Comparison of ENCODE assay signal across 8 cellular contexts in the genomic region with DNA sequence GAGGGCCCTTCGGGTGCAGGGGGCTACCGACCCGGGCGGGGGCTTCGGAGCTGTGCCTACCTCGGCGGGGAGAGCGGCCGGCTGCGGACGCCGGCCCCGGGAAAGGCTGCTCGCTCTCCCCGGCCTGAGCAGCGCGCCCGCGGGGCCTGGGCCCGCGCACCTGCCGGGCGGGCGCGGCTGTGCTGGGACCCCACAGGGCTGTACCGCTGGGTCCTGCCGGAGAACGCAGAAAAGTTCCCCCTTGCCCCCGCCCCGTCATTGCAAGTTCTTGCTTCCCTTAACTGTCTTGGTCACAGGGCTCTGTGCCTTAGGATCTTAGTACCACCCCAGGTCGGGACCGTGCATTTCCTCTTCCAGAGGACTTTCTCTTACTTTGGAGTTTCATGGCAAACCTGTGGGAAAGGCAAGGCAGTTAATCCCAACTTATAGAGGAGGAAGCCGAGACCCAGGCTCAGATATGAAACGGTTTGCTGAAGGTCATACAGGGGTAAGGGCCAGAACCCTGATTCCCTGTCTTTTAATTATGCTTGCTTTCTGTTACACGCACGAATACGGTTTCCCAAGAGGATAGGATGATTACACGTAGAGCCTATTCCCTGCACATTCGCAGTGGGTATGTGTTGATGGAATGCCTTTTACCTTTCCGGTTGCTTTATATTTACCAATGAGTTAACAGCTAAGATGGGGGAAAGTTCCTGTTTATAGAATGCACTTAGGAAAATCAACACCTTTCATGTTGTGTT. TPM values are rescaled to one million over a fixed set of nuclear protein-coding genes. Genes with fewer than 3 reads are reported as not detected.
A peak's percentile ranks its signal among the peaks of the same experiment; 100 is the strongest.
DNase-seq lines count a peak whose midpoint lies in the region; ATAC-seq and TF ChIP-seq lines count a peak whose summit lies in the region.

No MANE protein-coding gene starts in this region.

- H3K9me3 ChIP-seq in MM.1S (replicated peaks; ENCODE audit: insufficient read depth, low read length) (no peaks in the 10 kb centered on the region), adrenal gland (replicated peaks in 1 of 3) (no peaks in the 10 kb centered on the region), right cardiac atrium (ENCODE audit: control insufficient read depth, low read length) (no peaks in the 10 kb centered on the region)

- H3K27me3 ChIP-seq in MM.1S (replicated peaks; ENCODE audit: insufficient read depth, low read length) (no peaks in the 10 kb centered on the region), adrenal gland (no peaks in the 10 kb centered on the region), right cardiac atrium (ENCODE audit: control insufficient read depth, insufficient read depth) (no peaks in the 10 kb centered on the region), rectal smooth muscle tissue (ENCODE audit: control insufficient read depth, insufficient read depth, low read length) (no peaks in the 10 kb centered on the region)

- no peaks in the 10 kb centered on the region for H3K36me3 ChIP-seq in MM.1S (replicated peaks; ENCODE audit: insufficient read depth, low read length)
- no peaks in the 10 kb centered on the region for H3K36me3 ChIP-seq in adrenal gland (replicated peaks in 1 of 2)
- H3K36me3 ChIP-seq in rectal smooth muscle tissue (ENCODE audit: control insufficient read depth, insufficient read depth, low read length) = no peaks in the 10 kb centered on the region

- TF ChIP-seq POLR2A in adrenal gland (IDR thresholded peaks at IDR 0.05) = no peak

- peaks cover 15% of the 10 kb centered on the region for H3F3A ChIP-seq in MM.1S (ENCODE audit: insufficient read depth, low read length)

- intact Hi-C loops in adrenal gland (cut with DNase I) = loop anchor here in 1 of 2 donors (10.0 kb wide), 1 partner anchor 56 kb away; no protein-coding TSS in a partner anchor
- intact Hi-C loops in right cardiac atrium (cut with DNase I) = loop anchor here in 1 of 4 donors (5.0 kb wide), 1 partner anchor 59 kb away; no protein-coding TSS in a partner anchor

- H3K27ac ChIP-seq in MM.1S (ENCODE audit: low read length) (peak overlapping the region; percentile 91), adrenal gland (peak overlapping the region; percentile 23 to 99 (median 95)), right cardiac atrium (ENCODE audit: low read length) (peak overlapping the region; percentile 79), rectal smooth muscle tissue (ENCODE audit: low read depth, low read length) (peak overlapping the region; percentile 82)

- H3K4me2 ChIP-seq in MM.1S (ENCODE audit: low read depth, low read length) = peak overlapping the region; percentile 74

- H3K4me1 ChIP-seq in MM.1S (ENCODE audit: low read length) (peaks cover 19% of the 10 kb centered on the region), adrenal gland (replicated peaks in 1 of 2) (peaks cover 14 to 56% of the 10 kb centered on the region in 2 donors), right cardiac atrium (ENCODE audit: control insufficient read depth, insufficient read depth, low read length) (peaks cover 2% of the 10 kb centered on the region), rectal smooth muscle tissue (ENCODE audit: control insufficient read depth, insufficient read depth, low read length) (peaks cover 2% of the 10 kb centered on the region)

- no peaks in the 10 kb centered on the region for H4K20me1 ChIP-seq in MM.1S (ENCODE audit: insufficient read depth, low read length)

- no peaks in the 10 kb centered on the region for H3K9me2 ChIP-seq in MM.1S (replicated peaks; ENCODE audit: insufficient read depth, low read length)

- TF ChIP-seq CTCF in MM.1S (IDR thresholded peaks at IDR 0.05; ENCODE audit: low read length) (no peak), adrenal gland (IDR thresholded peaks at IDR 0.05) (no peak)

- peaks cover 61% of the 10 kb centered on the region for H3K79me2 ChIP-seq in MM.1S (ENCODE audit: low read length)

- peak; percentile 4 for DNase-seq in NCI-H1694 treated with DMSO at 0.1 percent for 48 hours (lab: John Stamatoyannopoulos, UW)
- DNase-seq in NCI-H1694 (lab: John Stamatoyannopoulos, UW) = no peak
- DNase-seq in H4 (ENCODE audit: low spot score) = peak; percentile 14
- peak; percentile 41 for DNase-seq in MM.1S
- peak in 6 of 7 donors; percentile 40 to 67 (median 46) for DNase-seq in adrenal gland
- peak; percentile 23 to 70 (median 61) for DNase-seq in right cardiac atrium
- DNase-seq in NCI-H2029 treated with DMSO at 0.1 percent for 48 hours (lab: John Stamatoyannopoulos, UW) = no peak

- H2AFZ ChIP-seq in MM.1S (ENCODE audit: low read length) = peak overlapping the region; percentile 76

- ATAC-seq in right cardiac atrium = peak; percentile 65 to 72

- WGBS in adrenal gland, 4 donors = 0 to 2% (median 1%) methylated on average over 10 to 40 of the region's 40 CpGs
- 1% methylated on average over 40 of the region's 40 CpGs for WGBS in right cardiac atrium

- H3K9ac ChIP-seq in MM.1S (ENCODE audit: low read length) (peak overlapping the region; percentile 89), rectal smooth muscle tissue (ENCODE audit: low read length) (peak overlapping the region; percentile 51)

- H3K4me3 ChIP-seq in MM.1S (ENCODE audit: low read length) = peak overlapping the region; percentile 82
- peak overlapping the region; percentile 72 to 98 (median 84) for H3K4me3 ChIP-seq in adrenal gland
- peak overlapping the region; percentile 96 for H3K4me3 ChIP-seq in right cardiac atrium (ENCODE audit: low read length)
- H3K4me3 ChIP-seq in rectal smooth muscle tissue (ENCODE audit: low read length) = peak overlapping the region; percentile 89

RNA-seq across cellular contexts. Expression of gene PCGF5, which starts 0.7 kb away (rescaled TPM):
- total RNA-seq in H4 (2014; rRNA removed; shearing (Covaris generic)) = 23.4 and 29.6 TPM in 2 replicates
- 100 to 1,000 TPM in 1 of 8 donors, 10 to 100 TPM in 7; 51.0 to 101 (median 80.5) TPM for total RNA-seq in adrenal gland
- polyA plus RNA-seq in adrenal gland = 100 to 1,000 TPM in 1 of 3 donors, 10 to 100 TPM in 2; 22.6 to 145 (median 30.2) TPM
- total RNA-seq in right cardiac atrium = 10 to 100 TPM; 55.1 to 77.1 (median 59.6) TPM
- polyA plus RNA-seq in right cardiac atrium = 40.2 TPM

Comparison
In these comparisons a context has a peak if more than half of its experiments do, and no peak if none do; other contexts are left out.
1. DNase-seq: peak in NCI-H1694 treated with DMSO at 0.1 percent for 48 hours (single experiment), H4 (single experiment), MM.1S (single experiment), adrenal gland (6 of 7) and right cardiac atrium (3 of 3); none in NCI-H1694 (single experiment) and NCI-H2029 treated with DMSO at 0.1 percent for 48 hours (single experiment).
2. Peak in every context shown above with its lines, with median percentiles within 50 percentile points of each other: H3K27ac ChIP-seq and H3K4me3 ChIP-seq.